Comparison of ENCODE assay signal across 9 cellular contexts in the genomic region with DNA sequence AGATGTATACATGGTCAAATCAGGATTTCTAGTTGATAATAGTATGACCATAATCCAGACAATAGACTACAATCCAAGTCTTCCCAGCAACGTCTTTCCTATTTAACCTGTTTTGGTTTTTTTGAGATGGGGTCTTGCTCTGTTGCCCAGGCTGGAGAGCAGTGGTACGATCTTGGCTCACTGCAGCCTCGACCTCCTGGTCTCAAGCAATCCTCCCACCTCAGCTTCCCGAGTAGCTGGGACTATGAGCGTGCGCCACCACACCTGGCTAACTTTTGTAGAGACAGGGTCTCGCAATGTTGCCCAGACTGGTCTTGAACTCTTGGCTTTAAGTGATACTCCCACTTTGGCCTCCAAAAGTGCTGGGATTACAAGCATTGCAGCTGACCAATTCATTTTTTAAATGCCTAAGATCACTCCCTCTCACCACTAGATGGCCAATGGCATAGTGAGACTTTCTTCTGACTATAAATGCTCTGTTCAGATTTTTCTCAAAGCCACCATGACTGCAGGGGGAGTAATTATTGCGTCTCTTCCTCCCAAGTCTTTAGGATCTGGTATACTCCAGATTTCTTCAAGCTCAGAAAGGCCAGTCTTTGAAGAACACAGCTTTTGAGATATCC. TPM values are rescaled to one million over a fixed set of nuclear protein-coding genes. Genes with fewer than 3 reads are reported as not detected.
DNase-seq lines count a peak whose midpoint lies in the region; ATAC-seq and TF ChIP-seq lines count a peak whose summit lies in the region.
"Had no signal": no experiment of that assay in that cellular context is flagged by ENCODE, and none has a peak within 500 bp of the region (broad histone marks: within the 10 kb centered on the region; RNA-seq: fewer than 3 reads in every experiment).

No MANE protein-coding gene starts in this region.

- peaks cover 2 to 12% of the 10 kb centered on the region in 2 donors for H3K36me3 Mint-ChIP-seq in CD4-positive, alpha-beta memory T cell

- peak overlapping the region in 1 of 7 donors; percentile 32 for H3K27ac Mint-ChIP-seq in CD4-positive, alpha-beta memory T cell

- no peak overlapping the region for H3K27ac ChIP-seq in RWPE1
- no peak overlapping the region for H3K27ac ChIP-seq in foreskin keratinocyte
- H3K27ac ChIP-seq in spleen = no peak overlapping the region
- no peak overlapping the region for H3K27ac ChIP-seq in CD4-positive, alpha-beta memory T cell (ENCODE audit: low read depth, low read length)

- peak; percentile 32 for ATAC-seq in foreskin keratinocyte
- ATAC-seq in HG03280 (IDR thresholded peaks at IDR 0.05; ENCODE audit: unreplicated experiment) = no peak

- CTCF ChIA-PET in RWPE1 (lab: Yijun Ruan, JAX) = interaction anchor here (0.6 to 1.5 kb wide), 11 partner anchors 9 to 600 kb away, joined by 3 to 9 read pairs (median 3); no protein-coding TSS in a partner anchor
- CTCF ChIA-PET in CD4-positive, alpha-beta memory T cell (lab: Charles Lee; ENCODE audit: partially characterized antibody) = interaction anchor here (1.3 to 4.8 kb wide), 9 partner anchors 8 to 189 kb away, joined by 3 to 25 read pairs (median 5); no protein-coding TSS in a partner anchor

- peaks cover 0 to 22% (median 0%) of the 10 kb centered on the region in 6 donors for H3K36me3 ChIP-seq in spleen
- H3K36me3 ChIP-seq in CD4-positive, alpha-beta memory T cell (ENCODE audit: insufficient read depth, low read length) = no peaks in the 10 kb centered on the region

- H3K4me3 ChIP-seq in spleen = no peak overlapping the region
- no peak overlapping the region for H3K4me3 ChIP-seq in CD4-positive, alpha-beta memory T cell (ENCODE audit: low read length in 2 of 2)

- peaks cover 9 to 20% (median 16%) of the 10 kb centered on the region in 4 donors for H3K4me1 Mint-ChIP-seq in CD4-positive, alpha-beta memory T cell

- H3K4me1 ChIP-seq in foreskin keratinocyte = no peaks in the 10 kb centered on the region
- H3K4me1 ChIP-seq in spleen = no peaks in the 10 kb centered on the region
- peaks cover 5% of the 10 kb centered on the region for H3K4me1 ChIP-seq in CD4-positive, alpha-beta memory T cell (ENCODE audit: insufficient read depth, low read length)

- POLR2A ChIA-PET in RWPE1 (lab: Yijun Ruan, JAX; ENCODE audit: low non-redundant PET) = no interaction called here
- POLR2A ChIA-PET in CD4-positive, alpha-beta memory T cell (lab: Charles Lee; ENCODE audit: partially characterized antibody) = interaction anchor here (1.0 to 1.4 kb wide), 2 partner anchors 9 to 127 kb away, joined by 3 to 4 read pairs; no protein-coding TSS in a partner anchor

- no peaks in the 10 kb centered on the region for H3K27me3 Mint-ChIP-seq in CD4-positive, alpha-beta memory T cell

- no peak overlapping the region for H3K4me3 Mint-ChIP-seq in CD4-positive, alpha-beta memory T cell

- intact Hi-C loops in spleen (cut with DNase I; ENCODE audit: low total_unique reads) = no loop called here
- intact Hi-C loops in CD4-positive, alpha-beta memory T cell (cut with micrococcal nuclease) = no loop called here

- no peaks in the 10 kb centered on the region for H3K9me3 ChIP-seq in spleen
- H3K9me3 ChIP-seq in CD4-positive, alpha-beta memory T cell (ENCODE audit: control insufficient read depth in 1 of 2, low read length in 2 of 2) = no peaks in the 10 kb centered on the region

- WGBS in spleen, 5 donors = 95 to 97% (median 95%) methylated on average over 8 of the region's 8 CpGs

- H3K9me3 Mint-ChIP-seq in CD4-positive, alpha-beta memory T cell = peaks cover 0 to 1% (median 0%) of the 10 kb centered on the region in 8 donors

- TF ChIP-seq POLR2A in spleen (IDR thresholded peaks at IDR 0.05) = no peak

- no peaks in the 10 kb centered on the region for H3K27me3 ChIP-seq in foreskin keratinocyte
- H3K27me3 ChIP-seq in spleen (replicated peaks in 1 of 7) = no peaks in the 10 kb centered on the region
- H3K27me3 ChIP-seq in CD4-positive, alpha-beta memory T cell (ENCODE audit: insufficient read depth, low read length) = no peaks in the 10 kb centered on the region

- DNase-seq in A172 (ENCODE audit: low spot score) (peak; percentile 18), RWPE1 (ENCODE audit: low spot score) (no peak), foreskin keratinocyte (no peak), spleen (no peak), NOMO-1 treated with DMSO at 0.1 percent for 48 hours (lab: John Stamatoyannopoulos, UW; ENCODE audit: unreplicated experiment) (no peak)
- DNase-seq in CD4-positive, alpha-beta memory T cell = no peak
- DNase-seq: amygdala had no signal

- peak; percentile 55; the same call in 1 of the 2 replicates for TF ChIP-seq CTCF in GM12874 (IDR thresholded peaks at IDR 0.05; ENCODE audit: insufficient read depth, low read depth, low read length)
- peak; percentile 22; the same call in 1 of the 2 replicates for TF ChIP-seq CTCF in RWPE1 (conservative IDR thresholded peaks at IDR 0.05; ENCODE audit: low read depth)
- TF ChIP-seq CTCF in foreskin keratinocyte (conservative IDR thresholded peaks at IDR 0.05) = peak; percentile 53
- TF ChIP-seq CTCF in spleen (IDR thresholded peaks at IDR 0.05 in 8 of 11, conservative IDR thresholded peaks at IDR 0.05 in 3 of 11) = peak in 2 of 11 experiments; percentile 8 to 18

RNA-seq across cellular contexts. Expression of gene HNRNPLL, which starts 47.6 kb away (rescaled TPM):
- total RNA-seq in A172 (2014; rRNA removed; shearing (Covaris generic)) = 49.2 and 55.8 TPM in 2 replicates
- total RNA-seq in foreskin keratinocyte (35.6 and 37.1 TPM in 2 replicates), spleen (10 to 100 TPM; 28.6 to 53.4 (median 38.0) TPM)
- polyA plus RNA-seq in foreskin keratinocyte (19.6 and 23.0 TPM in 2 replicates), spleen (1 to 10 TPM; 4.8 to 7.4 (median 5.2) TPM)
- total RNA-seq in CD4-positive, alpha-beta memory T cell = 100 to 1,000 TPM; 103 to 105 TPM
- polyA plus RNA-seq in CD4-positive, alpha-beta memory T cell = 10 to 100 TPM; 71.2 to 74.9 TPM
